1 cellular context compared by ENCODE assay signal in the genomic region with DNA sequence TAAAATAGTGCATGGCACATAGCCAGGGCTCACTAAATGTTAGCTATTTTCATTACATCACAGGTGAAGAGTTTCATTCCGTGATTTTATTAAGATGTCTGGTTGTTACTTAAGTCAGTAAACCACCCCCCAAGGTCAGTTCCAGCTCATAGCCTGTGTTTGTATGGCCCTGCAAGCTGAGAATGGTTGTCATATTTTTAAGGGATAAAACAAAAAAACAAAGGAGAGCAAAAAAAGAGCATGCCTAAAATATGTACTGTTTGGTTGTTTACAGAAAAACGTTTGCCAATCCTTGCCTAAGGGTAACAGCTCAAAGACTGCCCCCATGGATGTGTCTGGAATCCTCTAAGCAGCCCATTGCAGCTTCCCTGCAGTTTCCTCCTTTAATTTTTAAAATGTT.
TF ChIP-seq lines count a peak whose summit lies in the region.

No MANE protein-coding gene starts in this region.

TF ChIP-seq in GM23338, 12 proteins besides CTCF, POLR2A, EP300 and RAD21:
- TF ChIP-seq, protein P1, sequence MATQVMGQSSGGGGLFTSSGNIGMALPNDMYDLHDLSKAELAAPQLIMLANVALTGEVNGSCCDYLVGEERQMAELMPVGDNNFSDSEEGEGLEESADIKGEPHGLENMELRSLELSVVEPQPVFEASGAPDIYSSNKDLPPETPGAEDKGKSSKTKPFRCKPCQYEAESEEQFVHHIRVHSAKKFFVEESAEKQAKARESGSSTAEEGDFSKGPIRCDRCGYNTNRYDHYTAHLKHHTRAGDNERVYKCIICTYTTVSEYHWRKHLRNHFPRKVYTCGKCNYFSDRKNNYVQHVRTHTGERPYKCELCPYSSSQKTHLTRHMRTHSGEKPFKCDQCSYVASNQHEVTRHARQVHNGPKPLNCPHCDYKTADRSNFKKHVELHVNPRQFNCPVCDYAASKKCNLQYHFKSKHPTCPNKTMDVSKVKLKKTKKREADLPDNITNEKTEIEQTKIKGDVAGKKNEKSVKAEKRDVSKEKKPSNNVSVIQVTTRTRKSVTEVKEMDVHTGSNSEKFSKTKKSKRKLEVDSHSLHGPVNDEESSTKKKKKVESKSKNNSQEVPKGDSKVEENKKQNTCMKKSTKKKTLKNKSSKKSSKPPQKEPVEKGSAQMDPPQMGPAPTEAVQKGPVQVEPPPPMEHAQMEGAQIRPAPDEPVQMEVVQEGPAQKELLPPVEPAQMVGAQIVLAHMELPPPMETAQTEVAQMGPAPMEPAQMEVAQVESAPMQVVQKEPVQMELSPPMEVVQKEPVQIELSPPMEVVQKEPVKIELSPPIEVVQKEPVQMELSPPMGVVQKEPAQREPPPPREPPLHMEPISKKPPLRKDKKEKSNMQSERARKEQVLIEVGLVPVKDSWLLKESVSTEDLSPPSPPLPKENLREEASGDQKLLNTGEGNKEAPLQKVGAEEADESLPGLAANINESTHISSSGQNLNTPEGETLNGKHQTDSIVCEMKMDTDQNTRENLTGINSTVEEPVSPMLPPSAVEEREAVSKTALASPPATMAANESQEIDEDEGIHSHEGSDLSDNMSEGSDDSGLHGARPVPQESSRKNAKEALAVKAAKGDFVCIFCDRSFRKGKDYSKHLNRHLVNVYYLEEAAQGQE (IDR thresholded peaks at IDR 0.05; ENCODE audit: unreplicated experiment): no peak
- TF ChIP-seq CREB1 (CRISPR knock-in tag; IDR thresholded peaks at IDR 0.05; ENCODE audit: low read depth) (no peak), EZH2 (IDR thresholded peaks at IDR 0.05; ENCODE audit: low read depth, unreplicated experiment) (no peak), JUNB (IDR thresholded peaks at IDR 0.05; ENCODE audit: unreplicated experiment) (no peak), POLR2AphosphoS5 (IDR thresholded peaks at IDR 0.05; ENCODE audit: low read depth) (no peak), NANOG (IDR thresholded peaks at IDR 0.05; ENCODE audit: borderline replicate concordance) (no peak), ZNF331 (CRISPR knock-in tag; IDR thresholded peaks at IDR 0.05; ENCODE audit: low read depth) (no peak), STAT1 (IDR thresholded peaks at IDR 0.05; ENCODE audit: unreplicated experiment) (no peak), ZNF114 (CRISPR knock-in tag; IDR thresholded peaks at IDR 0.05) (no peak), EZH2phosphoT487 (IDR thresholded peaks at IDR 0.05; ENCODE audit: unreplicated experiment) (no peak)
- TF ChIP-seq, protein P2, sequence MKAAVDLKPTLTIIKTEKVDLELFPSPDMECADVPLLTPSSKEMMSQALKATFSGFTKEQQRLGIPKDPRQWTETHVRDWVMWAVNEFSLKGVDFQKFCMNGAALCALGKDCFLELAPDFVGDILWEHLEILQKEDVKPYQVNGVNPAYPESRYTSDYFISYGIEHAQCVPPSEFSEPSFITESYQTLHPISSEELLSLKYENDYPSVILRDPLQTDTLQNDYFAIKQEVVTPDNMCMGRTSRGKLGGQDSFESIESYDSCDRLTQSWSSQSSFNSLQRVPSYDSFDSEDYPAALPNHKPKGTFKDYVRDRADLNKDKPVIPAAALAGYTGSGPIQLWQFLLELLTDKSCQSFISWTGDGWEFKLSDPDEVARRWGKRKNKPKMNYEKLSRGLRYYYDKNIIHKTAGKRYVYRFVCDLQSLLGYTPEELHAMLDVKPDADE (IDR thresholded peaks at IDR 0.05): no peak
- TF ChIP-seq, protein P3, sequence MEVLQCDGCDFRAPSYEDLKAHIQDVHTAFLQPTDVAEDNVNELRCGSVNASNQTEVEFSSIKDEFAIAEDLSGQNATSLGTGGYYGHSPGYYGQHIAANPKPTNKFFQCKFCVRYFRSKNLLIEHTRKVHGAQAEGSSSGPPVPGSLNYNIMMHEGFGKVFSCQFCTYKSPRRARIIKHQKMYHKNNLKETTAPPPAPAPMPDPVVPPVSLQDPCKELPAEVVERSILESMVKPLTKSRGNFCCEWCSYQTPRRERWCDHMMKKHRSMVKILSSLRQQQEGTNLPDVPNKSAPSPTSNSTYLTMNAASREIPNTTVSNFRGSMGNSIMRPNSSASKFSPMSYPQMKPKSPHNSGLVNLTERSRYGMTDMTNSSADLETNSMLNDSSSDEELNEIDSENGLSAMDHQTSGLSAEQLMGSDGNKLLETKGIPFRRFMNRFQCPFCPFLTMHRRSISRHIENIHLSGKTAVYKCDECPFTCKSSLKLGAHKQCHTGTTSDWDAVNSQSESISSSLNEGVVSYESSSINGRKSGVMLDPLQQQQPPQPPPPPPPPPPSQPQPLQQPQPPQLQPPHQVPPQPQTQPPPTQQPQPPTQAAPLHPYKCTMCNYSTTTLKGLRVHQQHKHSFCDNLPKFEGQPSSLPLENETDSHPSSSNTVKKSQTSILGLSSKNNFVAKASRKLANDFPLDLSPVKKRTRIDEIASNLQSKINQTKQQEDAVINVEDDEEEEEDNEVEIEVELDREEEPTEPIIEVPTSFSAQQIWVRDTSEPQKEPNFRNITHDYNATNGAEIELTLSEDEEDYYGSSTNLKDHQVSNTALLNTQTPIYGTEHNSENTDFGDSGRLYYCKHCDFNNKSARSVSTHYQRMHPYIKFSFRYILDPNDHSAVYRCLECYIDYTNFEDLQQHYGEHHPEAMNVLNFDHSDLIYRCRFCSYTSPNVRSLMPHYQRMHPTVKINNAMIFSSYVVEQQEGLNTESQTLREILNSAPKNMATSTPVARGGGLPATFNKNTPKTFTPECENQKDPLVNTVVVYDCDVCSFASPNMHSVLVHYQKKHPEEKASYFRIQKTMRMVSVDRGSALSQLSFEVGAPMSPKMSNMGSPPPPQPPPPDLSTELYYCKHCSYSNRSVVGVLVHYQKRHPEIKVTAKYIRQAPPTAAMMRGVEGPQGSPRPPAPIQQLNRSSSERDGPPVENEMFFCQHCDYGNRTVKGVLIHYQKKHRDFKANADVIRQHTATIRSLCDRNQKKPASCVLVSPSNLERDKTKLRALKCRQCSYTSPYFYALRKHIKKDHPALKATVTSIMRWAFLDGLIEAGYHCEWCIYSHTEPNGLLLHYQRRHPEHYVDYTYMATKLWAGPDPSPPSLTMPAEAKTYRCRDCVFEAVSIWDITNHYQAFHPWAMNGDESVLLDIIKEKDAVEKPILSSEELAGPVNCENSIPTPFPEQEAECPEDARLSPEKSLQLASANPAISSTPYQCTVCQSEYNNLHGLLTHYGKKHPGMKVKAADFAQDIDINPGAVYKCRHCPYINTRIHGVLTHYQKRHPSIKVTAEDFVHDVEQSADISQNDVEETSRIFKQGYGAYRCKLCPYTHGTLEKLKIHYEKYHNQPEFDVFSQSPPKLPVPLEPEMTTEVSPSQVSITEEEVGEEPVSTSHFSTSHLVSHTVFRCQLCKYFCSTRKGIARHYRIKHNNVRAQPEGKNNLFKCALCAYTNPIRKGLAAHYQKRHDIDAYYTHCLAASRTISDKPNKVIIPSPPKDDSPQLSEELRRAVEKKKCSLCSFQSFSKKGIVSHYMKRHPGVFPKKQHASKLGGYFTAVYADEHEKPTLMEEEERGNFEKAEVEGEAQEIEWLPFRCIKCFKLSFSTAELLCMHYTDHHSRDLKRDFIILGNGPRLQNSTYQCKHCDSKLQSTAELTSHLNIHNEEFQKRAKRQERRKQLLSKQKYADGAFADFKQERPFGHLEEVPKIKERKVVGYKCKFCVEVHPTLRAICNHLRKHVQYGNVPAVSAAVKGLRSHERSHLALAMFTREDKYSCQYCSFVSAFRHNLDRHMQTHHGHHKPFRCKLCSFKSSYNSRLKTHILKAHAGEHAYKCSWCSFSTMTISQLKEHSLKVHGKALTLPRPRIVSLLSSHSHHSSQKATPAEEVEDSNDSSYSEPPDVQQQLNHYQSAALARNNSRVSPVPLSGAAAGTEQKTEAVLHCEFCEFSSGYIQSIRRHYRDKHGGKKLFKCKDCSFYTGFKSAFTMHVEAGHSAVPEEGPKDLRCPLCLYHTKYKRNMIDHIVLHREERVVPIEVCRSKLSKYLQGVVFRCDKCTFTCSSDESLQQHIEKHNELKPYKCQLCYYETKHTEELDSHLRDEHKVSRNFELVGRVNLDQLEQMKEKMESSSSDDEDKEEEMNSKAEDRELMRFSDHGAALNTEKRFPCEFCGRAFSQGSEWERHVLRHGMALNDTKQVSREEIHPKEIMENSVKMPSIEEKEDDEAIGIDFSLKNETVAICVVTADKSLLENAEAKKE (CRISPR knock-in tag; IDR thresholded peaks at IDR 0.05): no peak
TF ChIP-seq in GM23338: peak in this region for 0.
